Comparison of ENCODE assay signal across 13 cellular contexts in genomic region chr17:39870776-39871175, GRCh38.
DNase-seq lines count a peak whose midpoint lies in the region; TF ChIP-seq lines count a peak whose summit lies in the region.
"Had no signal": no experiment of that assay in that cellular context is flagged by ENCODE, and none has a peak within 500 bp of the region (broad histone marks: within the 10 kb centered on the region; RNA-seq: fewer than 3 reads in every experiment).

No MANE protein-coding gene starts in this region.

- TF ChIP-seq CTCF in DOHH2 (IDR thresholded peaks at IDR 0.05; ENCODE audit: low read depth, low read length, poor library complexity, severe bottlenecking) = no peak
- no peak for TF ChIP-seq CTCF in KMS-11 (conservative IDR thresholded peaks at IDR 0.05; ENCODE audit: low read depth, low read length)
- TF ChIP-seq CTCF in OCI-LY1 (IDR thresholded peaks at IDR 0.05; ENCODE audit: low read length) = no peak
- no peak for TF ChIP-seq CTCF in SU-DHL-6 (IDR thresholded peaks at IDR 0.05; ENCODE audit: insufficient read depth, low read length, poor library complexity, severe bottlenecking)

- H3K4me1 ChIP-seq in DOHH2 (ENCODE audit: control insufficient read depth, low read length) (peaks cover 86% of the 10 kb centered on the region), KMS-11 (ENCODE audit: low read depth, poor library complexity, severe bottlenecking) (peaks cover 41% of the 10 kb centered on the region), OCI-LY1 (ENCODE audit: insufficient read depth, low read length, severe bottlenecking) (peaks cover 56% of the 10 kb centered on the region)

- DNase-seq in COLO668 (lab: John Stamatoyannopoulos, UW; ENCODE audit: unreplicated experiment) (no peak), NCI-H1092 treated with DMSO at 0.1 percent for 48 hours (lab: John Stamatoyannopoulos, UW) (no peak), activated T-cell treated with anti-CD3 and anti-CD28 coated beads for 4 hours (no peak), ecto neural progenitor cell (ENCODE audit: low spot score) (no peak)
- DNase-seq: CD8-positive, alpha-beta memory T cell; DMS53; GOT3; H9 had no signal

- H3K9me2 ChIP-seq in DOHH2 (replicated peaks; ENCODE audit: control insufficient read depth, low read length) = no peaks in the 10 kb centered on the region
- no peaks in the 10 kb centered on the region for H3K9me2 ChIP-seq in OCI-LY1 (ENCODE audit: low read depth, low read length)
- H3K9me2 ChIP-seq in SU-DHL-6 (replicated peaks; ENCODE audit: insufficient read depth, low read length) = no peaks in the 10 kb centered on the region

- H3K9me3 ChIP-seq in DOHH2 (ENCODE audit: control insufficient read depth, insufficient read depth, low read length) = no peaks in the 10 kb centered on the region
- no peaks in the 10 kb centered on the region for H3K9me3 ChIP-seq in OCI-LY1 (ENCODE audit: low read length)
- H3K9me3 ChIP-seq in SU-DHL-6 (ENCODE audit: insufficient read depth, low read length) = no peaks in the 10 kb centered on the region

- H3K4me2 ChIP-seq in DOHH2 (ENCODE audit: low read length) (peak overlapping the region; percentile 83), KMS-11 (no peak overlapping the region), OCI-LY1 (ENCODE audit: low read length) (peak overlapping the region; percentile 37), SU-DHL-6 (ENCODE audit: low read depth, low read length, poor library complexity, severe bottlenecking) (peak overlapping the region; percentile 83)
- H3K4me2 ChIP-seq: BLaER1 had no signal

- H3K27me3 ChIP-seq in DOHH2 (ENCODE audit: control insufficient read depth, low read length) (no peaks in the 10 kb centered on the region), KMS-11 (ENCODE audit: insufficient read depth, low read depth) (no peaks in the 10 kb centered on the region), OCI-LY1 (ENCODE audit: insufficient read depth, low read length) (no peaks in the 10 kb centered on the region), SU-DHL-6 (ENCODE audit: low read length) (no peaks in the 10 kb centered on the region)

- H3K9ac ChIP-seq in KMS-11 = no peak overlapping the region
- H3K9ac ChIP-seq in OCI-LY1 (ENCODE audit: low read length) = peak overlapping the region; percentile 48
- peak overlapping the region; percentile 42 for H3K9ac ChIP-seq in SU-DHL-6 (ENCODE audit: low read length)
- H3K9ac ChIP-seq: BLaER1 had no signal

- no peaks in the 10 kb centered on the region for H3K36me3 ChIP-seq in DOHH2 (ENCODE audit: control insufficient read depth, low read length)
- H3K36me3 ChIP-seq in KMS-11 (ENCODE audit: insufficient read depth) = no peaks in the 10 kb centered on the region
- H3K36me3 ChIP-seq in OCI-LY1 (ENCODE audit: insufficient read depth, low read length) = no peaks in the 10 kb centered on the region
- H3K36me3 ChIP-seq in SU-DHL-6 (ENCODE audit: low read length) = no peaks in the 10 kb centered on the region
- H3K36me3 ChIP-seq: BLaER1 had no signal

- H3F3A ChIP-seq in DOHH2 (ENCODE audit: control insufficient read depth, insufficient read depth) (peaks cover 49% of the 10 kb centered on the region), OCI-LY1 (ENCODE audit: insufficient read depth, low read length) (peaks cover 7% of the 10 kb centered on the region; the same call in 1 of the 2 replicates), SU-DHL-6 (ENCODE audit: insufficient read depth) (peaks cover 42% of the 10 kb centered on the region)

- H2AFZ ChIP-seq in KMS-11 (ENCODE audit: low read depth) (no peak overlapping the region), OCI-LY1 (ENCODE audit: low read length) (peak overlapping the region; percentile 68), SU-DHL-6 (ENCODE audit: low read depth, low read length, severe bottlenecking) (peak overlapping the region; percentile 72)

- no peaks in the 10 kb centered on the region for H4K20me1 ChIP-seq in DOHH2 (ENCODE audit: control insufficient read depth, insufficient read depth, low read depth, low read length)
- no peaks in the 10 kb centered on the region for H4K20me1 ChIP-seq in KMS-11 (ENCODE audit: insufficient read depth)
- H4K20me1 ChIP-seq in OCI-LY1 (ENCODE audit: insufficient read depth, low read length) = no peaks in the 10 kb centered on the region
- no peaks in the 10 kb centered on the region for H4K20me1 ChIP-seq in SU-DHL-6 (ENCODE audit: low read depth, low read length)
- H4K20me1 ChIP-seq: BLaER1 had no signal

- H3K4me3 ChIP-seq in DOHH2 (ENCODE audit: low read length) (peak overlapping the region; percentile 78), KMS-11 (IDR thresholded peaks at IDR 0.05; ENCODE audit: insufficient read depth, low read depth, low read length) (no peak overlapping the region), OCI-LY1 (ENCODE audit: low read depth, low read length, poor library complexity, severe bottlenecking) (no peak overlapping the region), SU-DHL-6 (ENCODE audit: insufficient read depth, low read length, poor library complexity, severe bottlenecking) (peak overlapping the region; percentile 28)
- H3K4me3 ChIP-seq: BLaER1 had no signal

- peak overlapping the region; percentile 97 for H3K27ac ChIP-seq in DOHH2 (ENCODE audit: low read depth, low read length)
- H3K27ac ChIP-seq in KMS-11 = 0 out of 2 replicates have a peak overlapping the region, but pooled peaks have one; percentile 1
- H3K27ac ChIP-seq in OCI-LY1 (ENCODE audit: low read depth, low read length, poor library complexity, severe bottlenecking) = peak overlapping the region; percentile 74
- peak overlapping the region; percentile 89 for H3K27ac ChIP-seq in SU-DHL-6 (ENCODE audit: low read depth, low read length)
- H3K27ac ChIP-seq: BLaER1 had no signal

- H3K79me2 ChIP-seq in DOHH2 (ENCODE audit: control insufficient read depth, low read length) (peaks cover 39% of the 10 kb centered on the region), KMS-11 (ENCODE audit: insufficient read depth, low read depth) (no peaks in the 10 kb centered on the region; the same call in 1 of the 2 replicates), OCI-LY1 (ENCODE audit: insufficient read depth, low read length) (no peaks in the 10 kb centered on the region), SU-DHL-6 (ENCODE audit: insufficient read depth, low read length) (no peaks in the 10 kb centered on the region)

Comparison
In these comparisons a context has a peak if more than half of its experiments do, and no peak if none do; other contexts are left out.
1. H3K27ac ChIP-seq: peak in every context shown above with its lines; median percentile 97 in DOHH2; 89 in SU-DHL-6; 74 in OCI-LY1; 1 in KMS-11.
2. H3K4me3 ChIP-seq: peak in DOHH2 (single experiment) and SU-DHL-6 (single experiment); none in KMS-11 (single experiment) and OCI-LY1 (single experiment).